Comparison of ENCODE assay signal across 22 cellular contexts in genomic region chr16:85770741-85771140, GRCh38. TPM values are rescaled to one million over a fixed set of nuclear protein-coding genes. Genes with fewer than 3 reads are reported as not detected.
DNase-seq lines count a peak whose midpoint lies in the region; ATAC-seq and TF ChIP-seq lines count a peak whose summit lies in the region.
"Had no signal": no experiment of that assay in that cellular context is flagged by ENCODE, and none has a peak within 500 bp of the region (broad histone marks: within the 10 kb centered on the region; RNA-seq: fewer than 3 reads in every experiment).

No MANE protein-coding gene starts in this region.

- no peaks in the 10 kb centered on the region for H3K36me3 ChIP-seq in prostate gland

- H3K4me3 ChIP-seq in prostate gland: no peak overlapping the region
- H3K4me3 ChIP-seq: A549; BLaER1 treated with 17β-estradiol and CSF1 and Interleukin-3, amounts not matched to agents 10 nM and 100 nM; GM12878 had no signal

- no peak overlapping the region for H3K4me3 Mint-ChIP-seq in activated T-cell treated with anti-CD3 and anti-CD28 coated beads, Interleukin-2, amount 50 U/mL, for 24 hours
- H3K4me3 Mint-ChIP-seq: B cell; CD4-positive, alpha-beta T cell; CD8-positive, alpha-beta T cell had no signal

- 65% methylated on average over 6 of the region's 6 CpGs for WGBS in prostate gland

- no peak for DNase-seq in activated T-cell treated with anti-CD3 and anti-CD28 coated beads, Interleukin-2, amount 50 U/mL, for 24 hours
- DNase-seq in activated T-cell treated with anti-CD3 and anti-CD28 coated beads, Interleukin-2, amount 50 U/mL, for 1 hour: no peak
- DNase-seq in prostate gland (ENCODE audit: low spot score) (peak; percentile 51), RKO (ENCODE audit: low spot score) (no peak)
- DNase-seq: AML-193; CD4-positive, alpha-beta T cell; CD8-positive, alpha-beta T cell; DMS 273 treated with DMSO at 0.1 percent for 48 hours; DMS153; DMS53; DMS79; DND-41; EL; GDM1 had no signal

- H3K9me3 ChIP-seq in prostate gland: no peaks in the 10 kb centered on the region
- H3K9me3 ChIP-seq: A549; BLaER1 treated with 17β-estradiol and CSF1 and Interleukin-3, amounts not matched to agents 10 nM and 100 nM had no signal

- H3K27ac ChIP-seq in prostate gland: no peak overlapping the region
- H3K27ac ChIP-seq: 22Rv1; A549; BLaER1 treated with 17β-estradiol and CSF1 and Interleukin-3, amounts not matched to agents 10 nM and 100 nM; C4-2B had no signal

- intact Hi-C loops in prostate gland (cut with DNase I): no loop called here

- peak overlapping the region; percentile 29 for H3K27ac Mint-ChIP-seq in activated T-cell treated with anti-CD3 and anti-CD28 coated beads, Interleukin-2, amount 50 U/mL, for 24 hours
- H3K27ac Mint-ChIP-seq: B cell; CD4-positive, alpha-beta T cell; CD8-positive, alpha-beta T cell had no signal

- H3K4me1 Mint-ChIP-seq in activated T-cell treated with anti-CD3 and anti-CD28 coated beads, Interleukin-2, amount 50 U/mL, for 24 hours (ENCODE audit: low read depth): no peaks in the 10 kb centered on the region
- H3K4me1 Mint-ChIP-seq: B cell had no signal

- ATAC-seq in esophagus mucosa (peak; percentile 24), GM21515 (IDR thresholded peaks at IDR 0.05; ENCODE audit: unreplicated experiment) (no peak)
- ATAC-seq: A549; CD8-positive, alpha-beta T cell; GM12878 had no signal

- H3K27me3 Mint-ChIP-seq in activated T-cell treated with anti-CD3 and anti-CD28 coated beads, Interleukin-2, amount 50 U/mL, for 24 hours: no peaks in the 10 kb centered on the region
- H3K27me3 Mint-ChIP-seq: B cell; CD4-positive, alpha-beta T cell had no signal

- no peak for TF ChIP-seq POLR2A in prostate gland (IDR thresholded peaks at IDR 0.05)

- TF ChIP-seq CTCF in prostate gland (IDR thresholded peaks at IDR 0.05): no peak

- H3K27me3 ChIP-seq in prostate gland (replicated peaks; ENCODE audit: insufficient read depth): no peaks in the 10 kb centered on the region
- H3K27me3 ChIP-seq: BLaER1 treated with 17β-estradiol and CSF1 and Interleukin-3, amounts not matched to agents 10 nM and 100 nM had no signal

- H3K4me1 ChIP-seq in prostate gland (replicated peaks): no peaks in the 10 kb centered on the region

- H3K36me3 Mint-ChIP-seq in activated T-cell treated with anti-CD3 and anti-CD28 coated beads, Interleukin-2, amount 50 U/mL, for 24 hours (ENCODE audit: low read depth): peaks cover 31% of the 10 kb centered on the region

- H3K9me3 Mint-ChIP-seq in activated T-cell treated with anti-CD3 and anti-CD28 coated beads, Interleukin-2, amount 50 U/mL, for 24 hours: no peaks in the 10 kb centered on the region
- H3K9me3 Mint-ChIP-seq: CD4-positive, alpha-beta T cell; CD8-positive, alpha-beta T cell had no signal

RNA-seq across cellular contexts. Expression of gene C16orf74, which starts 19.8 kb away (rescaled TPM):
- total RNA-seq in esophagus mucosa (10.9 TPM), prostate gland (10 to 100 TPM; 17.4 to 19.3 TPM)

RNA-seq across cellular contexts. Expression of gene EMC8, which starts 28.6 kb away (rescaled TPM):
- total RNA-seq in esophagus mucosa (19.3 TPM), prostate gland (10 to 100 TPM; 30.2 to 38.8 TPM)

RNA-seq across cellular contexts. Expression of gene COX4I1, which starts 28.8 kb away (rescaled TPM):
- total RNA-seq in esophagus mucosa (511 TPM), prostate gland (100 to 1,000 TPM; 345 to 562 TPM)
